ENCODE assay signal across 32 cellular contexts in the genomic region with DNA sequence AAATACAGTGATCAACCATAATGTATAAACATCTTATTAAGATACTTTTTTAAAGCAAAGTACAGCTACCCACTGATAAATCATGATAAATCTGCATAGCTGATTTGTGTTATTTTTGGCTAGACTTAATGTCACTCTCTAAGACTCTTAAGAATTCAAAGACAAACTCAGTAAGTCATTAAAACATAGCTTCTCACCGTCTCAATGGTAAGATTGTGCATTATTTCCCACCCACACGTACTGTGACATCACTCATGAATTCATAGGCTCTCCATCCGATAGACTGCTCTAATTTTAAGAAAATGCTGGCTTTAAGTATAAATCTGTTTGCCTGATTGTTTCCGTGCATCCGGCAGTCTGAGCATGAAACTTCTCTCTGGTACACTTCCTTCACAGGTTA.
"Had no signal": no experiment of that assay in that cellular context is flagged by ENCODE, and none has a peak within 500 bp of the region (broad histone marks: within the 10 kb centered on the region; RNA-seq: fewer than 3 reads in every experiment).

No MANE protein-coding gene starts in this region.

- H3K27ac ChIP-seq: ascending aorta, brain microvascular endothelial cell, coronary artery, dorsolateral prefrontal cortex, foreskin keratinocyte, gastroesophageal sphincter, WERI-Rb-1 had no signal

- H3K27me3 Mint-ChIP-seq: activated B cell treated with CpG ODN at 0.5 μM for 24 hours; activated CD4-positive, alpha-beta memory T cell treated with anti-CD3 and anti-CD28 coated beads for 36 hours; activated CD4-positive, alpha-beta T cell treated with anti-CD3 and anti-CD28 coated beads, Interleukin-2, amount 10 ng/mL, durations not matched to agents 24 days and 14 days; central memory CD8-positive, alpha-beta T cell; dendritic cell treated with granulocyte-macrophage colony-stimulating factor and Interleukin-4, amounts not matched to agents 40 ng/mL and 50 ng/mL, for 4 days had no signal

- H3K9me3 ChIP-seq: ascending aorta, gastroesophageal sphincter had no signal

- H3K9me3 Mint-ChIP-seq: activated B cell treated with CpG ODN at 0.5 μM for 24 hours; activated CD4-positive, alpha-beta memory T cell treated with anti-CD3 and anti-CD28 coated beads for 36 hours; activated CD4-positive, alpha-beta T cell treated with anti-CD3 and anti-CD28 coated beads, Interleukin-2, amount 10 ng/mL, durations not matched to agents 24 days and 14 days; activated naive CD4-positive, alpha-beta T cell treated with anti-CD3 and anti-CD28 coated beads, Interleukin-2, amount 10 ng/mL, durations not matched to agents 7 days and 5 days; activated naive CD4-positive, alpha-beta T cell treated with anti-CD3 and anti-CD28 coated beads, Interleukin-2, amount 50 U/mL, for 72 hours; activated naive CD8-positive, alpha-beta T cell treated with anti-CD3 and anti-CD28 coated beads, Interleukin-2, amount 10 ng/mL, durations not matched to agents 7 days and 5 days; central memory CD8-positive, alpha-beta T cell; dendritic cell treated with granulocyte-macrophage colony-stimulating factor and Interleukin-4, amounts not matched to agents 40 ng/mL and 50 ng/mL, for 4 days; endodermal cell; T-cell; T-helper 1 cell treated with Interleukin-12 subunit alpha and Interleukin-12 subunit beta and Interleukin-4 antibody, amounts not matched to agents 30 μg/mL and 1 μg/mL, for 36 hours; T-helper 2 cell treated with Interferon-gamma antibody and Interleukin-4, amounts not matched to agents 5 μg/mL and 100 μg/mL, for 36 hours had no signal

- H3K36me3 Mint-ChIP-seq: activated CD4-positive, alpha-beta memory T cell treated with anti-CD3 and anti-CD28 coated beads for 36 hours; activated CD8-positive, alpha-beta memory T cell treated with anti-CD3 and anti-CD28 coated beads, Interleukin-2, amount 10 ng/mL, durations not matched to agents 7 days and 5 days; activated naive CD4-positive, alpha-beta T cell treated with anti-CD3 and anti-CD28 coated beads, Interleukin-2, amount 10 ng/mL, durations not matched to agents 7 days and 5 days; activated naive CD4-positive, alpha-beta T cell treated with anti-CD3 and anti-CD28 coated beads, Interleukin-2, amount 50 U/mL, for 72 hours; activated naive CD8-positive, alpha-beta T cell treated with anti-CD3 and anti-CD28 coated beads, Interleukin-2, amount 10 ng/mL, durations not matched to agents 7 days and 5 days; T-cell had no signal

- H3K27ac Mint-ChIP-seq: activated B cell treated with CpG ODN at 0.5 μM for 24 hours; activated CD4-positive, alpha-beta memory T cell treated with anti-CD3 and anti-CD28 coated beads for 36 hours; activated CD4-positive, alpha-beta T cell treated with anti-CD3 and anti-CD28 coated beads for 36 hours; activated CD4-positive, alpha-beta T cell treated with anti-CD3 and anti-CD28 coated beads, Interleukin-2, amount 10 ng/mL, durations not matched to agents 24 days and 14 days; activated CD8-positive, alpha-beta memory T cell treated with anti-CD3 and anti-CD28 coated beads, Interleukin-2, amount 10 ng/mL, durations not matched to agents 7 days and 5 days; activated CD8-positive, alpha-beta T cell treated with anti-CD3 and anti-CD28 coated beads, Interleukin-2, amount 10 ng/mL, durations not matched to agents 7 days and 5 days; activated naive CD4-positive, alpha-beta T cell treated with anti-CD3 and anti-CD28 coated beads, Interleukin-2, amount 10 ng/mL, durations not matched to agents 7 days and 5 days; activated naive CD4-positive, alpha-beta T cell treated with anti-CD3 and anti-CD28 coated beads, Interleukin-2, amount 50 U/mL, for 72 hours; activated naive CD8-positive, alpha-beta T cell treated with anti-CD3 and anti-CD28 coated beads, Interleukin-2, amount 10 ng/mL, durations not matched to agents 7 days and 5 days; dendritic cell treated with granulocyte-macrophage colony-stimulating factor and Interleukin-4, amounts not matched to agents 40 ng/mL and 50 ng/mL, for 4 days; endodermal cell; T-cell; T-helper 1 cell treated with Interleukin-12 subunit alpha and Interleukin-12 subunit beta and Interleukin-4 antibody, amounts not matched to agents 30 μg/mL and 1 μg/mL, for 36 hours; T-helper 2 cell treated with Interferon-gamma antibody and Interleukin-4, amounts not matched to agents 5 μg/mL and 100 μg/mL, for 36 hours had no signal

- H3K4me1 ChIP-seq: ascending aorta, foreskin keratinocyte, gastroesophageal sphincter had no signal

- H3K36me3 ChIP-seq: brain microvascular endothelial cell, WERI-Rb-1 had no signal

- H3K4me3 Mint-ChIP-seq: activated B cell treated with CpG ODN at 0.5 μM for 24 hours; activated CD4-positive, alpha-beta memory T cell treated with anti-CD3 and anti-CD28 coated beads for 36 hours; activated CD4-positive, alpha-beta T cell treated with anti-CD3 and anti-CD28 coated beads for 36 hours; activated CD4-positive, alpha-beta T cell treated with anti-CD3 and anti-CD28 coated beads, Interleukin-2, amount 10 ng/mL, durations not matched to agents 24 days and 14 days; activated CD8-positive, alpha-beta memory T cell treated with anti-CD3 and anti-CD28 coated beads, Interleukin-2, amount 10 ng/mL, durations not matched to agents 7 days and 5 days; activated CD8-positive, alpha-beta T cell treated with anti-CD3 and anti-CD28 coated beads, Interleukin-2, amount 10 ng/mL, durations not matched to agents 7 days and 5 days; activated naive CD4-positive, alpha-beta T cell treated with anti-CD3 and anti-CD28 coated beads, Interleukin-2, amount 10 ng/mL, durations not matched to agents 7 days and 5 days; activated naive CD8-positive, alpha-beta T cell treated with anti-CD3 and anti-CD28 coated beads, Interleukin-2, amount 10 ng/mL, durations not matched to agents 7 days and 5 days; central memory CD8-positive, alpha-beta T cell; dendritic cell treated with granulocyte-macrophage colony-stimulating factor and Interleukin-4, amounts not matched to agents 40 ng/mL and 50 ng/mL, for 4 days; endodermal cell; T-cell; T-helper 1 cell treated with Interleukin-12 subunit alpha and Interleukin-12 subunit beta and Interleukin-4 antibody, amounts not matched to agents 30 μg/mL and 1 μg/mL, for 36 hours; T-helper 2 cell treated with Interferon-gamma antibody and Interleukin-4, amounts not matched to agents 5 μg/mL and 100 μg/mL, for 36 hours had no signal

- ATAC-seq: activated CD4-positive, alpha-beta T cell treated with anti-CD3 and anti-CD28 coated beads for 36 hours; activated CD4-positive, CD25-positive, alpha-beta regulatory T cell treated with anti-CD3 and anti-CD28 coated beads, Interleukin-2, amount 50 U/mL, for 24 hours; activated CD8-positive, alpha-beta memory T cell treated with anti-CD3 and anti-CD28 coated beads, Interleukin-2, amount 10 ng/mL, durations not matched to agents 7 days and 5 days; activated CD8-positive, alpha-beta T cell treated with anti-CD3 and anti-CD28 coated beads, Interleukin-2, amount 10 ng/mL, durations not matched to agents 7 days and 5 days; activated naive CD4-positive, alpha-beta T cell treated with anti-CD3 and anti-CD28 coated beads, Interleukin-2, amount 50 U/mL, for 72 hours; esophagus mucosa; foreskin keratinocyte; gastroesophageal sphincter; T-cell had no signal

- H3K4me3 ChIP-seq: ascending aorta, coronary artery, dorsolateral prefrontal cortex, gastroesophageal sphincter had no signal

- H3K4me1 Mint-ChIP-seq: activated B cell treated with CpG ODN at 0.5 μM for 24 hours; activated CD4-positive, alpha-beta T cell treated with anti-CD3 and anti-CD28 coated beads for 36 hours; activated CD4-positive, alpha-beta T cell treated with anti-CD3 and anti-CD28 coated beads, Interleukin-2, amount 10 ng/mL, durations not matched to agents 24 days and 14 days; activated CD8-positive, alpha-beta memory T cell treated with anti-CD3 and anti-CD28 coated beads, Interleukin-2, amount 10 ng/mL, durations not matched to agents 7 days and 5 days; activated naive CD4-positive, alpha-beta T cell treated with anti-CD3 and anti-CD28 coated beads, Interleukin-2, amount 10 ng/mL, durations not matched to agents 7 days and 5 days; activated naive CD8-positive, alpha-beta T cell treated with anti-CD3 and anti-CD28 coated beads, Interleukin-2, amount 10 ng/mL, durations not matched to agents 7 days and 5 days; central memory CD8-positive, alpha-beta T cell; T-cell had no signal

- H3K27me3 ChIP-seq: ascending aorta, brain microvascular endothelial cell, foreskin keratinocyte, gastroesophageal sphincter had no signal

- DNase-seq: activated B cell treated with CpG ODN at 0.5 μM for 24 hours; activated CD4-positive, alpha-beta memory T cell treated with anti-CD3 and anti-CD28 coated beads for 36 hours; activated CD4-positive, alpha-beta T cell treated with anti-CD3 and anti-CD28 coated beads for 36 hours; activated CD4-positive, alpha-beta T cell treated with anti-CD3 and anti-CD28 coated beads, Interleukin-2, amount 10 ng/mL, durations not matched to agents 24 days and 14 days; activated CD8-positive, alpha-beta memory T cell treated with anti-CD3 and anti-CD28 coated beads, Interleukin-2, amount 10 ng/mL, durations not matched to agents 7 days and 5 days; activated CD8-positive, alpha-beta memory T cell treated with anti-CD3 and anti-CD28 coated beads, Interleukin-2, amount 50 U/mL, for 4 hours; activated CD8-positive, alpha-beta T cell treated with anti-CD3 and anti-CD28 coated beads, Interleukin-2, amount 10 ng/mL, durations not matched to agents 7 days and 5 days; activated gamma-delta T cell; activated naive CD4-positive, alpha-beta T cell; activated naive CD4-positive, alpha-beta T cell treated with anti-CD3 and anti-CD28 coated beads, Interleukin-2, amount 10 ng/mL, durations not matched to agents 7 days and 5 days; activated naive CD8-positive, alpha-beta T cell treated with anti-CD3 and anti-CD28 coated beads, Interleukin-2, amount 10 ng/mL, durations not matched to agents 7 days and 5 days; activated T-cell treated with anti-CD3 and anti-CD28 coated beads, Interleukin-2, amount 50 U/mL, for 1 hour; activated T-cell treated with anti-CD3 and anti-CD28 coated beads, Interleukin-2, amount 50 U/mL, for 48 hours; brain microvascular endothelial cell; dorsolateral prefrontal cortex; effector memory CD4-positive, alpha-beta T cell; endodermal cell; foreskin keratinocyte; SW 1271; T-cell; T1000; WERI-Rb-1 had no signal
